ENCODE assay signal across 30 cellular contexts in the genomic region with DNA sequence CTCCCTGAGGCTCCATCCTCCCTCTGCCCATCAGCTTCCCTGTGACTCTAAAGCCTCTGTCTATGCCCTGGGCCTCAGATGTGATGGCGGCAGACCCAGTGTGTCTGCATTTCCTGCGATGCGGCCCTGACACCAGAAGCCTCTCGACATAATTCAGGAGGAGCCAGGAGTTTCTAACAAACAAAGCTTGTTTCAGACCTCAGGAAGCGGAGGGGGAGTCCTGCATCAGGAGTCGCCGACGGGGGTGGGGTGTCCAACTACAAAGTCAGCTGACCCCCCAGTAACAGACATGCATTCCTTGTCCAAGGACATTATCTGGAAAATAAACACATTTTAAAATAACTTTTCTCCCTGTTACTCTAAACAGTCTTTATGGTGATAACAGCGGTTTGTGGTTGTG.
DNase-seq lines count a peak whose midpoint lies in the region; ATAC-seq and TF ChIP-seq lines count a peak whose summit lies in the region.
"Had no signal": no experiment of that assay in that cellular context is flagged by ENCODE, and none has a peak within 500 bp of the region (broad histone marks: within the 10 kb centered on the region; RNA-seq: fewer than 3 reads in every experiment).

No MANE protein-coding gene starts in this region.

- H3K27me3 ChIP-seq in left ventricle myocardium inferior (ENCODE audit: low read depth) (no peaks in the 10 kb centered on the region), left lung (no peaks in the 10 kb centered on the region), tibial artery (no peaks in the 10 kb centered on the region)
- H3K27me3 ChIP-seq: BE2C, esophagus muscularis mucosa, pancreas, transverse colon had no signal

- no peaks in the 10 kb centered on the region for H3K9me3 Mint-ChIP-seq in neural crest cell
- H3K9me3 Mint-ChIP-seq: activated CD4-positive, alpha-beta memory T cell treated with anti-CD3 and anti-CD28 coated beads for 36 hours; activated naive CD8-positive, alpha-beta T cell treated with anti-CD3 and anti-CD28 coated beads for 36 hours; activated T-helper 17 cell treated with anti-CD3 and anti-CD28 coated beads, Interleukin-2, amount 50 U/mL, for 72 hours; effector memory CD8-positive, alpha-beta T cell; memory B cell; naive thymus-derived CD8-positive, alpha-beta T cell had no signal

- ATAC-seq in left lung (no peak), GM18511 (IDR thresholded peaks at IDR 0.05; ENCODE audit: unreplicated experiment) (no peak)
- ATAC-seq: activated T-helper 17 cell treated with anti-CD3 and anti-CD28 coated beads, Interleukin-2, amount 50 U/mL, for 72 hours; effector memory CD8-positive, alpha-beta T cell; naive thymus-derived CD8-positive, alpha-beta T cell; pancreas; stimulated activated naive CD8-positive, alpha-beta T cell treated with anti-CD3 and anti-CD28 coated beads, Interleukin-15, Interleukin-2, amounts not matched to agents 100 U/mL and 50 U/mL, for 24 hours had no signal

- H3K9me3 ChIP-seq in left ventricle myocardium inferior (replicated peaks) (no peaks in the 10 kb centered on the region), left lung (no peaks in the 10 kb centered on the region), tibial artery (no peaks in the 10 kb centered on the region)
- H3K9me3 ChIP-seq: BE2C, esophagus muscularis mucosa, pancreas, transverse colon had no signal

- peaks cover 6% of the 10 kb centered on the region for H3K36me3 ChIP-seq in left ventricle myocardium inferior
- H3K36me3 ChIP-seq in left lung, result no peaks in the 10 kb centered on the region
- H3K36me3 ChIP-seq in tibial artery, result no peaks in the 10 kb centered on the region
- H3K36me3 ChIP-seq: pancreas, transverse colon had no signal

- H3K4me1 Mint-ChIP-seq in neural crest cell, result peaks cover 22% of the 10 kb centered on the region
- H3K4me1 Mint-ChIP-seq: activated naive CD8-positive, alpha-beta T cell treated with anti-CD3 and anti-CD28 coated beads for 36 hours; activated T-helper 17 cell treated with anti-CD3 and anti-CD28 coated beads, Interleukin-2, amount 50 U/mL, for 72 hours had no signal

- no peaks in the 10 kb centered on the region for H3K36me3 Mint-ChIP-seq in neural crest cell (ENCODE audit: low read depth)
- H3K36me3 Mint-ChIP-seq: activated CD4-positive, alpha-beta memory T cell treated with anti-CD3 and anti-CD28 coated beads for 36 hours; naive thymus-derived CD8-positive, alpha-beta T cell had no signal

- no peak for DNase-seq in left ventricle myocardium inferior
- no peak for DNase-seq in cardiac septum (ENCODE audit: low spot score)
- DNase-seq in foreskin melanocyte, result peak; percentile 66
- DNase-seq in neural crest cell (ENCODE audit: low read depth, low spot score), result no peak
- DNase-seq in left lung, result no peak
- no peak for DNase-seq in NCI-H1930 (lab: John Stamatoyannopoulos, UW)
- no peak for DNase-seq in tibial artery
- DNase-seq: activated CD4-positive, alpha-beta memory T cell treated with anti-CD3 and anti-CD28 coated beads for 36 hours; activated CD8-positive, alpha-beta memory T cell treated with anti-CD3 and anti-CD28 coated beads, Interleukin-2, amount 50 U/mL, for 48 hours; activated naive CD8-positive, alpha-beta T cell treated with anti-CD3 and anti-CD28 coated beads for 36 hours; BE2C; DMS53; effector memory CD8-positive, alpha-beta T cell; GOT3; naive thymus-derived CD8-positive, alpha-beta T cell; NCI-H146; NCI-H510A treated with DMSO at 0.1 percent for 48 hours; NK-92 treated with Interleukin-12 subunit alpha and Interleukin-12 subunit beta, amount 100 ng/mL, for 24 hours; pancreas; PC-9; right cardiac atrium; SHP77 treated with DMSO at 0.1 percent for 48 hours; stimulated activated naive CD8-positive, alpha-beta T cell treated with anti-CD3 and anti-CD28 coated beads, Interleukin-15, Interleukin-2, amounts not matched to agents 100 U/mL and 50 U/mL, for 24 hours; SW 1271; transverse colon had no signal

- H3K4me1 ChIP-seq in left ventricle myocardium inferior (peaks cover 53% of the 10 kb centered on the region), left lung (no peaks in the 10 kb centered on the region), tibial artery (peaks cover 0 to 26% (median 12%) of the 10 kb centered on the region in 4 donors)
- H3K4me1 ChIP-seq: BE2C had no signal

- H3K4me3 Mint-ChIP-seq in neural crest cell, result no peak overlapping the region
- H3K4me3 Mint-ChIP-seq: activated CD4-positive, alpha-beta memory T cell treated with anti-CD3 and anti-CD28 coated beads for 36 hours; activated naive CD8-positive, alpha-beta T cell treated with anti-CD3 and anti-CD28 coated beads for 36 hours; activated T-helper 17 cell treated with anti-CD3 and anti-CD28 coated beads, Interleukin-2, amount 50 U/mL, for 72 hours; effector memory CD8-positive, alpha-beta T cell; memory B cell; naive thymus-derived CD8-positive, alpha-beta T cell had no signal

- H3K27ac ChIP-seq in left ventricle myocardium inferior (replicated peaks), result peak overlapping the region; percentile 8
- no peak overlapping the region for H3K27ac ChIP-seq in left lung
- no peak overlapping the region for H3K27ac ChIP-seq in tibial artery
- H3K27ac ChIP-seq: esophagus muscularis mucosa, KMS-11, pancreas, PC-9, transverse colon had no signal

- intact Hi-C loops in left ventricle myocardium inferior (cut with micrococcal nuclease) (no loop called here), cardiac septum (cut with DNase I) (no loop called here), left lung (cut with DNase I) (no loop called here), tibial artery (cut with DNase I; ENCODE audit: low total_unique reads) (no loop called here)

- H3K4me3 ChIP-seq in left ventricle myocardium inferior (no peak overlapping the region), left lung (no peak overlapping the region), tibial artery (no peak overlapping the region)
- H3K4me3 ChIP-seq: esophagus muscularis mucosa, pancreas, PC-9, transverse colon had no signal

- peak overlapping the region; percentile 59 for H3K27ac Mint-ChIP-seq in neural crest cell (ENCODE audit: unreplicated experiment)
- H3K27ac Mint-ChIP-seq: activated CD4-positive, alpha-beta memory T cell treated with anti-CD3 and anti-CD28 coated beads for 36 hours; activated naive CD8-positive, alpha-beta T cell treated with anti-CD3 and anti-CD28 coated beads for 36 hours; activated T-helper 17 cell treated with anti-CD3 and anti-CD28 coated beads, Interleukin-2, amount 50 U/mL, for 72 hours; effector memory CD8-positive, alpha-beta T cell; memory B cell had no signal

- no peaks in the 10 kb centered on the region for H3K27me3 Mint-ChIP-seq in neural crest cell (ENCODE audit: low read depth)
- H3K27me3 Mint-ChIP-seq: activated CD4-positive, alpha-beta memory T cell treated with anti-CD3 and anti-CD28 coated beads for 36 hours; activated naive CD8-positive, alpha-beta T cell treated with anti-CD3 and anti-CD28 coated beads for 36 hours; activated T-helper 17 cell treated with anti-CD3 and anti-CD28 coated beads, Interleukin-2, amount 50 U/mL, for 72 hours; effector memory CD8-positive, alpha-beta T cell; memory B cell had no signal

- TF ChIP-seq CTCF in left ventricle myocardium inferior (IDR thresholded peaks at IDR 0.05; ENCODE audit: borderline replicate concordance) (no peak), neural crest cell (conservative IDR thresholded peaks at IDR 0.05) (no peak), left lung (IDR thresholded peaks at IDR 0.05) (no peak), tibial artery (IDR thresholded peaks at IDR 0.05) (no peak)
